In genomic region chr4:183544109-183544508, GRCh38 we compare ENCODE assay signal across 35 cellular contexts. TPM values are rescaled to one million over a fixed set of nuclear protein-coding genes. Genes with fewer than 3 reads are reported as not detected.
DNase-seq lines count a peak whose midpoint lies in the region; ATAC-seq and TF ChIP-seq lines count a peak whose summit lies in the region.
"Had no signal": no experiment of that assay in that cellular context is flagged by ENCODE, and none has a peak within 500 bp of the region (broad histone marks: within the 10 kb centered on the region; RNA-seq: fewer than 3 reads in every experiment).

No MANE protein-coding gene starts in this region.

- H3K27ac ChIP-seq in GM23338 (ENCODE audit: low read depth) (no peak overlapping the region), OCI-LY3 (ENCODE audit: low read length) (no peak overlapping the region), foreskin keratinocyte (no peak overlapping the region)
- H3K27ac ChIP-seq: body of pancreas, dorsolateral prefrontal cortex, GM23248, HL-60, lower lobe of right lung, PC-9, prostate gland had no signal

- peaks cover 12% of the 10 kb centered on the region for H3K4me1 ChIP-seq in GM23338 (ENCODE audit: insufficient read depth)
- peaks cover 6% of the 10 kb centered on the region; the same call in 1 of the 2 replicates for H3K4me1 ChIP-seq in OCI-LY3 (ENCODE audit: low read length)
- H3K4me1 ChIP-seq in foreskin keratinocyte, result no peaks in the 10 kb centered on the region
- H3K4me1 ChIP-seq: BE2C, lower lobe of right lung, prostate gland had no signal

- ATAC-seq in activated CD8-positive, alpha-beta T cell treated with anti-CD3 and anti-CD28 coated beads for 36 hours, result peak; percentile 45
- ATAC-seq in activated CD8-positive, alpha-beta T cell treated with anti-CD3 and anti-CD28 coated beads, Interleukin-2, amount 10 ng/mL, durations not matched to agents 7 days and 5 days, result no peak
- ATAC-seq in GM23338, result no peak
- ATAC-seq in foreskin keratinocyte, result peak; percentile 61
- ATAC-seq in HG03521 (IDR thresholded peaks at IDR 0.05; ENCODE audit: unreplicated experiment), result no peak
- ATAC-seq in GM18502 (IDR thresholded peaks at IDR 0.05; ENCODE audit: poor library complexity, unreplicated experiment), result no peak
- ATAC-seq: activated CD4-positive, CD25-positive, alpha-beta regulatory T cell treated with anti-CD3 and anti-CD28 coated beads, Interleukin-2, amount 50 U/mL, for 24 hours; body of pancreas; CD8-positive, alpha-beta T cell; lower lobe of right lung; naive thymus-derived CD8-positive, alpha-beta T cell; sciatic nerve; stimulated activated naive B cell treated with anti-CD40 and anti-IgM and Interleukin-4, amounts not matched to agents 10 μg/mL and 1 μg/mL and 100 μg/mL, for 72 hours had no signal

- intact Hi-C loops in activated CD8-positive, alpha-beta T cell treated with anti-CD3 and anti-CD28 coated beads for 36 hours (cut with micrococcal nuclease), result no loop called here

- CTCF ChIA-PET in activated CD8-positive, alpha-beta T cell treated with anti-CD3 and anti-CD28 coated beads for 36 hours (lab: Charles Lee), result no interaction called here
- CTCF ChIA-PET in activated CD8-positive, alpha-beta T cell treated with anti-CD3 and anti-CD28 coated beads, Interleukin-2, amount 10 ng/mL, durations not matched to agents 7 days and 5 days (lab: Charles Lee), result no interaction called here

- H3K27me3 ChIP-seq in GM23338 (ENCODE audit: insufficient read depth), result no peaks in the 10 kb centered on the region
- no peaks in the 10 kb centered on the region for H3K27me3 ChIP-seq in OCI-LY3 (ENCODE audit: low read depth, low read length)
- H3K27me3 ChIP-seq in foreskin keratinocyte, result no peaks in the 10 kb centered on the region
- H3K27me3 ChIP-seq: BE2C, body of pancreas, esophagus squamous epithelium had no signal

- no peaks in the 10 kb centered on the region for H3F3A ChIP-seq in GM23338 (replicated peaks; ENCODE audit: low read depth)

- peaks cover 12% of the 10 kb centered on the region for H3K9me3 Mint-ChIP-seq in activated CD8-positive, alpha-beta T cell treated with anti-CD3 and anti-CD28 coated beads for 36 hours
- no peaks in the 10 kb centered on the region for H3K9me3 Mint-ChIP-seq in activated CD8-positive, alpha-beta T cell treated with anti-CD3 and anti-CD28 coated beads, Interleukin-2, amount 10 ng/mL, durations not matched to agents 7 days and 5 days (ENCODE audit: insufficient read depth)
- peaks cover 15% of the 10 kb centered on the region for H3K9me3 Mint-ChIP-seq in GM23338

- H3K9ac ChIP-seq in OCI-LY3 (ENCODE audit: low read length), result no peak overlapping the region
- H3K9ac ChIP-seq: GM23248 had no signal

- H3K4me3 ChIP-seq in GM23338 (no peak overlapping the region), OCI-LY3 (ENCODE audit: low read length) (no peak overlapping the region)
- H3K4me3 ChIP-seq: body of pancreas, dorsolateral prefrontal cortex, esophagus squamous epithelium, GM23248, lower lobe of right lung, PC-9, prostate gland had no signal

- peaks cover 12% of the 10 kb centered on the region for H3K9me3 ChIP-seq in OCI-LY3 (ENCODE audit: insufficient read depth, low read length)
- H3K9me3 ChIP-seq: BE2C, lower lobe of right lung, prostate gland had no signal

- H3K27ac Mint-ChIP-seq in activated CD8-positive, alpha-beta T cell treated with anti-CD3 and anti-CD28 coated beads for 36 hours, result no peak overlapping the region
- no peak overlapping the region for H3K27ac Mint-ChIP-seq in activated CD8-positive, alpha-beta T cell treated with anti-CD3 and anti-CD28 coated beads, Interleukin-2, amount 10 ng/mL, durations not matched to agents 7 days and 5 days
- H3K27ac Mint-ChIP-seq in GM23338, result no peak overlapping the region
- H3K27ac Mint-ChIP-seq: CD8-positive, alpha-beta T cell; naive thymus-derived CD8-positive, alpha-beta T cell; stimulated activated naive B cell treated with anti-CD40 and anti-IgM and Interleukin-4, amounts not matched to agents 10 μg/mL and 1 μg/mL and 100 μg/mL, for 72 hours; type B pancreatic cell had no signal

- no peaks in the 10 kb centered on the region; the same call in 1 of the 2 replicates for H3K9me2 ChIP-seq in GM23338 (ENCODE audit: insufficient read depth)

- H3K4me3 Mint-ChIP-seq in activated CD8-positive, alpha-beta T cell treated with anti-CD3 and anti-CD28 coated beads for 36 hours, result no peak overlapping the region
- no peak overlapping the region for H3K4me3 Mint-ChIP-seq in activated CD8-positive, alpha-beta T cell treated with anti-CD3 and anti-CD28 coated beads, Interleukin-2, amount 10 ng/mL, durations not matched to agents 7 days and 5 days
- H3K4me3 Mint-ChIP-seq in GM23338, result no peak overlapping the region
- H3K4me3 Mint-ChIP-seq: activated T-cell treated with anti-CD3 and anti-CD28 coated beads, Interleukin-2, amount 50 U/mL, for 4 hours; CD8-positive, alpha-beta T cell; naive thymus-derived CD8-positive, alpha-beta T cell; stimulated activated naive B cell treated with anti-CD40 and anti-IgM and Interleukin-4, amounts not matched to agents 10 μg/mL and 1 μg/mL and 100 μg/mL, for 72 hours; type B pancreatic cell had no signal

- H4K20me1 ChIP-seq in GM23338 (replicated peaks; ENCODE audit: insufficient read depth), result no peaks in the 10 kb centered on the region
- H4K20me1 ChIP-seq in OCI-LY3 (ENCODE audit: insufficient read depth, low read length), result no peaks in the 10 kb centered on the region

- H3K4me1 Mint-ChIP-seq in activated CD8-positive, alpha-beta T cell treated with anti-CD3 and anti-CD28 coated beads for 36 hours (ENCODE audit: low read depth), result no peaks in the 10 kb centered on the region
- H3K4me1 Mint-ChIP-seq in activated CD8-positive, alpha-beta T cell treated with anti-CD3 and anti-CD28 coated beads, Interleukin-2, amount 10 ng/mL, durations not matched to agents 7 days and 5 days (ENCODE audit: low read depth), result no peaks in the 10 kb centered on the region
- H3K4me1 Mint-ChIP-seq in GM23338, result peaks cover 20% of the 10 kb centered on the region
- H3K4me1 Mint-ChIP-seq: naive thymus-derived CD8-positive, alpha-beta T cell; stimulated activated naive B cell treated with anti-CD40 and anti-IgM and Interleukin-4, amounts not matched to agents 10 μg/mL and 1 μg/mL and 100 μg/mL, for 72 hours had no signal

- no peak for TF ChIP-seq CTCF in activated CD8-positive, alpha-beta T cell treated with anti-CD3 and anti-CD28 coated beads for 36 hours (IDR thresholded peaks at IDR 0.05)
- TF ChIP-seq CTCF in GM23338 (conservative IDR thresholded peaks at IDR 0.05; ENCODE audit: low read depth in 2 of 2) (no peak), OCI-LY3 (IDR thresholded peaks at IDR 0.05; ENCODE audit: low read depth, low read length) (no peak), foreskin keratinocyte (conservative IDR thresholded peaks at IDR 0.05) (no peak), GM10266 (IDR thresholded peaks at IDR 0.05; ENCODE audit: control insufficient read depth, insufficient read depth, low read depth, missing control alignments) (no peak)

- H3K27me3 Mint-ChIP-seq in activated CD8-positive, alpha-beta T cell treated with anti-CD3 and anti-CD28 coated beads for 36 hours, result peaks cover 27% of the 10 kb centered on the region
- peaks cover 16% of the 10 kb centered on the region for H3K27me3 Mint-ChIP-seq in activated CD8-positive, alpha-beta T cell treated with anti-CD3 and anti-CD28 coated beads, Interleukin-2, amount 10 ng/mL, durations not matched to agents 7 days and 5 days (ENCODE audit: low read depth)
- peaks cover 3% of the 10 kb centered on the region for H3K27me3 Mint-ChIP-seq in GM23338 (ENCODE audit: insufficient read depth, low read depth, poor library complexity)
- H3K27me3 Mint-ChIP-seq: type B pancreatic cell had no signal

- H2AFZ ChIP-seq in GM23338, result peak overlapping the region; percentile 63; the same call in 1 of the 2 replicates
- peak overlapping the region; percentile 73 for H2AFZ ChIP-seq in OCI-LY3 (ENCODE audit: low read depth, low read length)
- H2AFZ ChIP-seq: GM23248, PC-9 had no signal

- H3K79me2 ChIP-seq in GM23338 (replicated peaks; ENCODE audit: insufficient read depth), result no peaks in the 10 kb centered on the region
- no peaks in the 10 kb centered on the region for H3K79me2 ChIP-seq in OCI-LY3 (ENCODE audit: low read length)

- H3K36me3 ChIP-seq in GM23338 (ENCODE audit: insufficient read depth), result no peaks in the 10 kb centered on the region
- peaks cover 4% of the 10 kb centered on the region for H3K36me3 ChIP-seq in OCI-LY3 (replicated peaks; ENCODE audit: low read depth, low read length)
- H3K36me3 ChIP-seq: BE2C, esophagus squamous epithelium, lower lobe of right lung, prostate gland had no signal

- H3K4me2 ChIP-seq in GM23338, result no peak overlapping the region
- H3K4me2 ChIP-seq in OCI-LY3 (ENCODE audit: low read length), result no peak overlapping the region
- H3K4me2 ChIP-seq: PC-9 had no signal

- DNase-seq in activated CD8-positive, alpha-beta T cell treated with anti-CD3 and anti-CD28 coated beads for 36 hours, result peak; percentile 22
- no peak for DNase-seq in activated CD8-positive, alpha-beta T cell treated with anti-CD3 and anti-CD28 coated beads, Interleukin-2, amount 10 ng/mL, durations not matched to agents 7 days and 5 days
- DNase-seq in GM23338 (ENCODE audit: low spot score), result no peak
- no peak for DNase-seq in foreskin keratinocyte
- DNase-seq in GM10266 (ENCODE audit: extremely low spot score), result no peak
- DNase-seq: ACHN; activated naive CD4-positive, alpha-beta T cell; activated T-cell treated with anti-CD3 and anti-CD28 coated beads, Interleukin-2, amount 50 U/mL, for 4 hours; BE2C; CD8-positive, alpha-beta T cell; dorsolateral prefrontal cortex; esophagus squamous epithelium; GM23248; kidney glomerular epithelial cell; lower lobe of right lung; MV-4-11; naive thymus-derived CD8-positive, alpha-beta T cell; NCI-H1436 treated with DMSO at 0.1 percent for 48 hours; NCI-H2081 treated with DMSO at 0.1 percent for 48 hours; NCI-H2227 treated with DMSO at 0.1 percent for 48 hours; NCI-H69; occipital lobe; PC-9; Right ventricle myocardium superior; stimulated activated naive B cell treated with anti-CD40 and anti-IgM and Interleukin-4, amounts not matched to agents 10 μg/mL and 1 μg/mL and 100 μg/mL, for 72 hours; T-helper 2 cell had no signal

- POLR2A ChIA-PET in activated CD8-positive, alpha-beta T cell treated with anti-CD3 and anti-CD28 coated beads for 36 hours (lab: Charles Lee), result interaction anchor here (1.1 kb wide), 1 partner anchor 80 kb away, joined by 3 read pairs; no protein-coding TSS in a partner anchor
- POLR2A ChIA-PET in activated CD8-positive, alpha-beta T cell treated with anti-CD3 and anti-CD28 coated beads, Interleukin-2, amount 10 ng/mL, durations not matched to agents 7 days and 5 days (lab: Charles Lee), result no interaction called here

- H3K36me3 Mint-ChIP-seq in activated CD8-positive, alpha-beta T cell treated with anti-CD3 and anti-CD28 coated beads for 36 hours (ENCODE audit: low read depth), result peaks cover 3% of the 10 kb centered on the region
- H3K36me3 Mint-ChIP-seq in activated CD8-positive, alpha-beta T cell treated with anti-CD3 and anti-CD28 coated beads, Interleukin-2, amount 10 ng/mL, durations not matched to agents 7 days and 5 days (ENCODE audit: low read depth), result no peaks in the 10 kb centered on the region
- peaks cover 2% of the 10 kb centered on the region; the same call in 1 of the 3 replicates for H3K36me3 Mint-ChIP-seq in GM23338 (ENCODE audit: low read depth)
- H3K36me3 Mint-ChIP-seq: CD8-positive, alpha-beta T cell; type B pancreatic cell had no signal

RNA-seq across cellular contexts. Expression of gene ING2, which starts 39.3 kb away (rescaled TPM):
- total RNA-seq in activated CD8-positive, alpha-beta T cell treated with anti-CD3 and anti-CD28 coated beads for 36 hours, result 10 to 100 TPM; 18.2 to 21.0 TPM
- total RNA-seq in activated CD8-positive, alpha-beta T cell treated with anti-CD3 and anti-CD28 coated beads, Interleukin-2, amount 10 ng/mL, durations not matched to agents 7 days and 5 days, result 10 to 100 TPM; 15.3 to 15.4 TPM
- 18.5 and 21.5 TPM in 2 replicates for total RNA-seq in GM23338 (2014; rRNA removed; shearing (Covaris generic))
- polyA plus RNA-seq in GM23338 (2016; fragmentation: Nextera tagmentation; extraction: Ambion mirVana), result 32.8 and 34.2 TPM in 2 replicates
- total RNA-seq in foreskin keratinocyte, result 18.5 and 23.3 TPM in 2 replicates
- polyA plus RNA-seq in foreskin keratinocyte, result 21.2 and 27.9 TPM in 2 replicates

Comparison
In these comparisons a context has a peak if more than half of its experiments do, and no peak if none do; other contexts are left out.
1. ATAC-seq: peak in activated CD8-positive, alpha-beta T cell treated with anti-CD3 and anti-CD28 coated beads for 36 hours (single experiment) and foreskin keratinocyte (single experiment); none in activated CD8-positive, alpha-beta T cell treated with anti-CD3 and anti-CD28 coated beads, Interleukin-2, amount 10 ng/mL, durations not matched to agents 7 days and 5 days (single experiment), GM23338 (single experiment), HG03521 (single experiment) and GM18502 (single experiment).